In genomic region chr2:156476516-156477206, GRCh38 we compare ENCODE assay signal across 8 cellular contexts. TPM values are rescaled to one million over a fixed set of nuclear protein-coding genes. Genes with fewer than 3 reads are reported as not detected.
DNase-seq lines count a peak whose midpoint lies in the region; ATAC-seq and TF ChIP-seq lines count a peak whose summit lies in the region.

No MANE protein-coding gene starts in this region.

- H3K4me3 ChIP-seq in Caco-2 (ENCODE audit: low read depth, low read length): no peak overlapping the region
- H3K4me3 ChIP-seq in choroid plexus epithelial cell (ENCODE audit: low read depth, low read length): no peak overlapping the region
- no peak overlapping the region for H3K4me3 ChIP-seq in adrenal gland

- H3K27ac Mint-ChIP-seq in Caco-2 (ENCODE audit: unreplicated experiment): peak overlapping the region; percentile 25

- H3K4me1 Mint-ChIP-seq in Caco-2 (ENCODE audit: low read depth, unreplicated experiment): peaks cover 6% of the 10 kb centered on the region

- no peak overlapping the region for H3K4me3 Mint-ChIP-seq in Caco-2 (ENCODE audit: unreplicated experiment)

- intact Hi-C loops in Caco-2 (cut with micrococcal nuclease; ENCODE audit: unreplicated experiment) (no loop called here), adrenal gland (cut with DNase I) (no loop called here)

- 75 to 82% (median 80%) methylated on average over 4 of the region's 4 CpGs for WGBS in adrenal gland, 4 donors

- H3K27me3 ChIP-seq in Caco-2 (replicated peaks; ENCODE audit: control insufficient read depth, insufficient read depth, low read length) (no peaks in the 10 kb centered on the region), adrenal gland (no peaks in the 10 kb centered on the region)

- H3K9me3 Mint-ChIP-seq in Caco-2 (ENCODE audit: unreplicated experiment): no peaks in the 10 kb centered on the region

- no peaks in the 10 kb centered on the region for H3K27me3 Mint-ChIP-seq in Caco-2 (ENCODE audit: insufficient read depth, unreplicated experiment)

- no TSS peak for BruUV-seq in Caco-2 (replicated peaks; lab: Mats Ljungman, UMichigan)

- TF ChIP-seq CTCF in Caco-2 (IDR thresholded peaks at IDR 0.05; ENCODE audit: insufficient read depth in 1 of 2, low read depth in 1 of 2, low read length in 1 of 2, severe bottlenecking in 1 of 2, unreplicated experiment in 1 of 2) (no peak), choroid plexus epithelial cell (conservative IDR thresholded peaks at IDR 0.05; ENCODE audit: low read depth, low read length) (no peak), adrenal gland (IDR thresholded peaks at IDR 0.05) (no peak)

- no peaks in the 10 kb centered on the region for H3K36me3 Mint-ChIP-seq in Caco-2 (ENCODE audit: insufficient read depth, unreplicated experiment)

- no peak for TF ChIP-seq POLR2A in adrenal gland (IDR thresholded peaks at IDR 0.05)

- H3K4me1 ChIP-seq in Caco-2 (peaks cover 23% of the 10 kb centered on the region), adrenal gland (replicated peaks in 1 of 2) (peaks cover 0 to 5% of the 10 kb centered on the region in 2 donors)

- no peaks in the 10 kb centered on the region for H3K9me3 ChIP-seq in Caco-2
- no peaks in the 10 kb centered on the region for H3K9me3 ChIP-seq in adrenal gland (replicated peaks in 1 of 3)

- CTCF ChIA-PET in Caco-2 (lab: Charles Lee): no interaction called here

- peak; percentile 78 for ATAC-seq in GM21447 (IDR thresholded peaks at IDR 0.05; ENCODE audit: unreplicated experiment)

- H3K36me3 ChIP-seq in Caco-2 (ENCODE audit: control insufficient read depth, insufficient read depth, low read length) (no peaks in the 10 kb centered on the region; the same call in none of the 2 replicates), adrenal gland (replicated peaks in 1 of 2) (no peaks in the 10 kb centered on the region)

- peak overlapping the region; percentile 18 for H3K27ac ChIP-seq in temporal lobe (ENCODE audit: low read depth, low read length)
- H3K27ac ChIP-seq in adrenal gland: no peak overlapping the region

- no peak for DNase-seq in Caco-2
- DNase-seq in HPDE6-E6E7 (ENCODE audit: extremely low spot score): peak; percentile 42
- peak; percentile 88 for DNase-seq in choroid plexus epithelial cell (ENCODE audit: low read depth)
- no peak for DNase-seq in KG1 (lab: John Stamatoyannopoulos, UW)
- no peak for DNase-seq in adrenal gland
- DNase-seq in NCI-H146 (lab: John Stamatoyannopoulos, UW): no peak

- POLR2A ChIA-PET in Caco-2 (lab: Charles Lee): no interaction called here

RNA-seq across cellular contexts. Expression of gene GPD2, which starts 40.5 kb away (rescaled TPM):
- total RNA-seq in Caco-2 (2022): 56.8 and 58.3 TPM in 2 replicates
- 139 TPM for total RNA-seq in temporal lobe
- total RNA-seq in adrenal gland: 10 to 100 TPM; 10.7 to 33.8 (median 16.2) TPM
- 10 to 100 TPM in 1 of 3 donors, 1 to 10 TPM in 2; 4.5 to 14.0 (median 5.0) TPM for polyA plus RNA-seq in adrenal gland

Comparison
In these comparisons a context has a peak if more than half of its experiments do, and no peak if none do; other contexts are left out.
1. DNase-seq: peak in HPDE6-E6E7 (single experiment) and choroid plexus epithelial cell (single experiment); none in Caco-2 (0 of 2), KG1 (single experiment), adrenal gland (0 of 7) and NCI-H146 (single experiment).